Comparison of ENCODE assay signal across 9 cellular contexts in the genomic region with DNA sequence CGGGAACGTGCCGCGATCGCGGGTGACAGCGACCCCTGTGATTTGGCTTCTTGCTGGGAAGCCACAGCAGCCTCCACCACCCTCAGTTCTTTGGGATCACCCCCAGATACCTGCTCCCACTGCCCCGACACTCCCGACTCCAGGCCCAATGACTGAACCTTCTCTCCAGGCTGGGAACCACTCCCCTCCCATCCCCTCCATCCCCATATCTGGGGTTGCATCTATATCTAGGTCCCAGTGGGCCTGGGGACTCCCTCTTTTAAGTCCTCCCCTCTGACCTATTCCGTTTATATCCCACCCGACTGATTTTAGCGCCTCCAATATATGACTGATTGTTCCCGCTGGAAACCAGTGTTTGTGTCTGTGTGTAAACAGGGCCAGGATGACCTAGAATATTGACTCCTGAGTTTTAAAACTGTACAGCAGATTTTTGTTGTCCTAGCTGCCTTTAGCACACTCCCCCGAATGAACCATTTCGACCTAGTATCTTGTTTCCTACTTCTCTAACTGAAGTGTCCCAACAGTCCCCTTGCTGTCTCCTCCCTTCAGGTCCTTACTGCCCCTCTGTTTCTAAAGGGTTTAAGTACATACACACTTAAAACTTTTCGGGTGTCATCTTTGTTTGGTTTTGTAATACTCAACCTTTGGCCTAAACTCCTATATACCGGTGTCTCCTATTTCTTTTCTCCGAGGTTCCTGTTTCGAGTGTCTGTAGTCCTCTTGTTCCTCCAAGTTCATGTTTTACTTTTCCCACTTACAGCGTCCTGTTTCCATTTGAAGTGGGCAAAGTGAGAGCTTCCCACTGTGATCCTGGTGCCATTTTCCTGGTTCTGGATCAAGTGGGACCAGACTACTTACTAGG. TPM values are rescaled to one million over a fixed set of nuclear protein-coding genes. Genes with fewer than 3 reads are reported as not detected.
A peak's percentile ranks its signal among the peaks of the same experiment; 100 is the strongest.
DNase-seq lines count a peak whose midpoint lies in the region; FAIRE-seq and TF ChIP-seq lines count a peak whose summit lies in the region.
"Had no signal": no experiment of that assay in that cellular context is flagged by ENCODE, and none has a peak within 500 bp of the region (broad histone marks: within the 10 kb centered on the region; RNA-seq: fewer than 3 reads in every experiment).

No MANE protein-coding gene starts in this region.

- H3K4me3 Mint-ChIP-seq in IgD-negative memory B cell, result peak overlapping the region; percentile 94 to 97 (median 96)
- peak overlapping the region; percentile 95 for H3K4me3 Mint-ChIP-seq in astrocyte (ENCODE audit: unreplicated experiment)

- H3K4me1 Mint-ChIP-seq in IgD-negative memory B cell (peaks cover 23 to 28% (median 26%) of the 10 kb centered on the region in 3 donors), astrocyte (ENCODE audit: low read depth, unreplicated experiment) (peaks cover 17% of the 10 kb centered on the region)

- H3K27ac Mint-ChIP-seq in IgD-negative memory B cell (peak overlapping the region; percentile 94 to 98 (median 96)), astrocyte (ENCODE audit: unreplicated experiment) (peak overlapping the region; percentile 96)

- TF ChIP-seq CTCF in AG09309 (IDR thresholded peaks at IDR 0.05; ENCODE audit: control insufficient read depth, insufficient read depth, low read depth, low read length, missing control alignments) (no peak), astrocyte (IDR thresholded peaks at IDR 0.05; ENCODE audit: insufficient read depth, low read depth, low read length) (no peak), testis (IDR thresholded peaks at IDR 0.05) (no peak)

- H3K4me2 ChIP-seq in astrocyte (ENCODE audit: low read length), result peak overlapping the region; percentile 99

- DNase-seq in AG09309 (ENCODE audit: low read depth) (no peak), astrocyte (ENCODE audit: low read depth) (no peak), testis (no peak), NCI-H1930 (lab: John Stamatoyannopoulos, UW) (no peak), glomerular visceral epithelial cell (ENCODE audit: extremely low spot score) (no peak)
- no peak for DNase-seq in effector CD4-positive, alpha-beta T cell

- H3K9me3 Mint-ChIP-seq in IgD-negative memory B cell (no peaks in the 10 kb centered on the region), astrocyte (ENCODE audit: unreplicated experiment) (no peaks in the 10 kb centered on the region)

- H3K27me3 Mint-ChIP-seq in IgD-negative memory B cell, result no peaks in the 10 kb centered on the region
- no peaks in the 10 kb centered on the region for H3K27me3 Mint-ChIP-seq in astrocyte (ENCODE audit: low read depth, unreplicated experiment)

- H3K36me3 ChIP-seq in astrocyte (ENCODE audit: insufficient read depth, low read length), result peaks cover 20% of the 10 kb centered on the region
- no peaks in the 10 kb centered on the region for H3K36me3 ChIP-seq in testis (ENCODE audit: low read depth, missing control alignments)

- peaks cover 46% of the 10 kb centered on the region for H3K79me2 ChIP-seq in astrocyte (ENCODE audit: insufficient read depth, low read length)

- H3K4me3 ChIP-seq in AG09309 (ENCODE audit: control insufficient read depth, low read depth, low read length) (peak overlapping the region; percentile 93), astrocyte (ENCODE audit: insufficient read depth, low read depth, low read length) (peak overlapping the region; percentile 99), testis (peak overlapping the region; percentile 86 to 100)

- intact Hi-C loops in testis (cut with DNase I; ENCODE audit: low total_unique reads), result no loop called here

- no peak for FAIRE-seq in astrocyte (lab: Jason Lieb, UNC)
- FAIRE-seq: islet of Langerhans had no signal

- H3K36me3 Mint-ChIP-seq in IgD-negative memory B cell, result peaks cover 2% of the 10 kb centered on the region
- H3K36me3 Mint-ChIP-seq in astrocyte (ENCODE audit: low read depth, unreplicated experiment), result peaks cover 9% of the 10 kb centered on the region

- peak overlapping the region; percentile 95 for H3K27ac ChIP-seq in astrocyte (ENCODE audit: low read depth, low read length)
- H3K27ac ChIP-seq in layer of hippocampus (ENCODE audit: low read depth, low read length), result peak overlapping the region; percentile 88
- H3K27ac ChIP-seq in testis, result peak overlapping the region; percentile 75 to 91

- no peaks in the 10 kb centered on the region for H3K9me3 ChIP-seq in astrocyte (ENCODE audit: insufficient read depth, low read depth, low read length)
- H3K9me3 ChIP-seq in testis, result no peaks in the 10 kb centered on the region

- H3K4me1 ChIP-seq in astrocyte (ENCODE audit: insufficient read depth, low read length) (peaks cover 21% of the 10 kb centered on the region), testis (peaks cover 16% of the 10 kb centered on the region)

- TF ChIP-seq POLR2A in testis (IDR thresholded peaks at IDR 0.05), result no peak

- WGBS in testis, 2 donors, result 3 to 4% methylated on average over 20 of the region's 20 CpGs

- peak overlapping the region; percentile 100 for H3K9ac ChIP-seq in astrocyte (ENCODE audit: low read length)

- H2AFZ ChIP-seq in astrocyte (ENCODE audit: low read depth, low read length), result peak overlapping the region; percentile 61

- H3K27me3 ChIP-seq in astrocyte (ENCODE audit: insufficient read depth, low read length) (no peaks in the 10 kb centered on the region), layer of hippocampus (ENCODE audit: control insufficient read depth, insufficient read depth, low read length) (no peaks in the 10 kb centered on the region), testis (no peaks in the 10 kb centered on the region)

- peaks cover 43% of the 10 kb centered on the region for H4K20me1 ChIP-seq in astrocyte (ENCODE audit: insufficient read depth, low read length)

RNA-seq across cellular contexts. Expression of a gene that starts 0.8 kb away (rescaled TPM):
- polyA plus RNA-seq in IgD-negative memory B cell (49.7 TPM), testis (ENCODE audit: insufficient read depth, low read depth, low replicate concordance) (128 TPM)
- total RNA-seq in astrocyte (129 and 134 TPM in 2 replicates), testis (100 to 1,000 TPM; 112 to 129 TPM)

RNA-seq across cellular contexts. Expression of a gene that starts 18.6 kb away (rescaled TPM):
- polyA plus RNA-seq in IgD-negative memory B cell, result 0.19 TPM
- not detected in 2 replicates for total RNA-seq in astrocyte
- total RNA-seq in testis, result under 1 TPM in 1 of 2 donors, not detected in 1; 0.37 TPM
- polyA plus RNA-seq in testis (ENCODE audit: insufficient read depth, low read depth, low replicate concordance), result 0.34 TPM

RNA-seq across cellular contexts. Expression of a gene that starts 33.8 kb away (rescaled TPM):
- not detected for polyA plus RNA-seq in IgD-negative memory B cell
- total RNA-seq in astrocyte, result not detected in 2 replicates
- 1 to 10 TPM; 2.4 to 3.6 TPM for total RNA-seq in testis
- 0.80 TPM for polyA plus RNA-seq in testis (ENCODE audit: insufficient read depth, low read depth, low replicate concordance)

RNA-seq across cellular contexts. Expression of a gene that starts 53.9 kb away (rescaled TPM):
- polyA plus RNA-seq in IgD-negative memory B cell (not detected), testis (ENCODE audit: insufficient read depth, low read depth, low replicate concordance) (0.78 TPM)
- total RNA-seq in astrocyte (not detected in 2 replicates), testis (under 1 TPM in 1 of 2 donors, not detected in 1; 0.47 TPM)

RNA-seq across cellular contexts. Expression of a gene that starts 54.0 kb away (rescaled TPM):
- 182 TPM for polyA plus RNA-seq in IgD-negative memory B cell
- 65.3 and 70.2 TPM in 2 replicates for total RNA-seq in astrocyte
- total RNA-seq in testis, result 10 to 100 TPM; 79.0 to 99.7 TPM
- 77.6 TPM for polyA plus RNA-seq in testis (ENCODE audit: insufficient read depth, low read depth, low replicate concordance)
